Comparison of ENCODE assay signal across 1 cellular context in the genomic region with DNA sequence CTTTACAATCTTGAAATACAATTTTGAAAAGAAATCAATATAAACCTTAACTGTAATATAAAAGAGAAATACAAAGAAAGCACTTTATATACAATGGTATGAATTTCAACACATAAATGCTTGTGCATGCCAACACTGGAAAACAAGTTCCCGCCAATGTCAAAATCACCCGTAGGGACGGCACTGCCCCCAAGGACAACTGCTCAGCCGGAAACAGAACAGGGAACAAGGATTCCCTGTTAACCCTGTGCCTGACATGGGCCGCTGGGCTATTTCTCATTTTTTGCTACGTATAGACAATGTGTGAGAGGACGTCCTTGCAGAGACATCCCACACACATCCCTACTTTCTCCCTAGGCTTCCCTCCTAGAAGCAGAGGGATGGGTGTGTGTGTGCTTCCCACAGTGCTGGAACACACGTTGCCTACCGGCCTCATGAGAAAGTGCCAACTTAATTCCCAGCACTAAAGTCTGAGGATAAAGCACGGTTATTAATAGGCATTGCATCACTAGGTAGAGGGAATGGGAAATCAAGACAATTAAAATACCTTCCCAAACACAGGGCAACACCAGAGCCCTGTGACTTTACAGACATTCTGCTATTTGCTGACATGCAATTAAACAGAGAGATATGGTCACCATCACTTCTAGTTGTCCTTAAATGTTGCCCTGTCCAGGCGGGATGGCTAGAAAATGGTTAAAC.
TF ChIP-seq lines count a peak whose summit lies in the region.

No MANE protein-coding gene starts in this region.

TF ChIP-seq in WTC11, 78 proteins besides CTCF, POLR2A, EP300 and RAD21 (continued from another document):
- TF ChIP-seq, protein P1, sequence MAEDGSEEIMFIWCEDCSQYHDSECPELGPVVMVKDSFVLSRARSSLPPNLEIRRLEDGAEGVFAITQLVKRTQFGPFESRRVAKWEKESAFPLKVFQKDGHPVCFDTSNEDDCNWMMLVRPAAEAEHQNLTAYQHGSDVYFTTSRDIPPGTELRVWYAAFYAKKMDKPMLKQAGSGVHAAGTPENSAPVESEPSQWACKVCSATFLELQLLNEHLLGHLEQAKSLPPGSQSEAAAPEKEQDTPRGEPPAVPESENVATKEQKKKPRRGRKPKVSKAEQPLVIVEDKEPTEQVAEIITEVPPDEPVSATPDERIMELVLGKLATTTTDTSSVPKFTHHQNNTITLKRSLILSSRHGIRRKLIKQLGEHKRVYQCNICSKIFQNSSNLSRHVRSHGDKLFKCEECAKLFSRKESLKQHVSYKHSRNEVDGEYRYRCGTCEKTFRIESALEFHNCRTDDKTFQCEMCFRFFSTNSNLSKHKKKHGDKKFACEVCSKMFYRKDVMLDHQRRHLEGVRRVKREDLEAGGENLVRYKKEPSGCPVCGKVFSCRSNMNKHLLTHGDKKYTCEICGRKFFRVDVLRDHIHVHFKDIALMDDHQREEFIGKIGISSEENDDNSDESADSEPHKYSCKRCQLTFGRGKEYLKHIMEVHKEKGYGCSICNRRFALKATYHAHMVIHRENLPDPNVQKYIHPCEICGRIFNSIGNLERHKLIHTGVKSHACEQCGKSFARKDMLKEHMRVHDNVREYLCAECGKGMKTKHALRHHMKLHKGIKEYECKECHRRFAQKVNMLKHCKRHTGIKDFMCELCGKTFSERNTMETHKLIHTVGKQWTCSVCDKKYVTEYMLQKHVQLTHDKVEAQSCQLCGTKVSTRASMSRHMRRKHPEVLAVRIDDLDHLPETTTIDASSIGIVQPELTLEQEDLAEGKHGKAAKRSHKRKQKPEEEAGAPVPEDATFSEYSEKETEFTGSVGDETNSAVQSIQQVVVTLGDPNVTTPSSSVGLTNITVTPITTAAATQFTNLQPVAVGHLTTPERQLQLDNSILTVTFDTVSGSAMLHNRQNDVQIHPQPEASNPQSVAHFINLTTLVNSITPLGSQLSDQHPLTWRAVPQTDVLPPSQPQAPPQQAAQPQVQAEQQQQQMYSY (CRISPR knock-in tag; IDR thresholded peaks at IDR 0.05): no peak
- TF ChIP-seq, protein P2, sequence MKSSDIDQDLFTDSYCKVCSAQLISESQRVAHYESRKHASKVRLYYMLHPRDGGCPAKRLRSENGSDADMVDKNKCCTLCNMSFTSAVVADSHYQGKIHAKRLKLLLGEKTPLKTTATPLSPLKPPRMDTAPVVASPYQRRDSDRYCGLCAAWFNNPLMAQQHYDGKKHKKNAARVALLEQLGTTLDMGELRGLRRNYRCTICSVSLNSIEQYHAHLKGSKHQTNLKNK (CRISPR knock-in tag; IDR thresholded peaks at IDR 0.05): no peak
- no peak for TF ChIP-seq PRRX2 (CRISPR knock-in tag; IDR thresholded peaks at IDR 0.05)
